8 cellular contexts compared by ENCODE assay signal in the genomic region with DNA sequence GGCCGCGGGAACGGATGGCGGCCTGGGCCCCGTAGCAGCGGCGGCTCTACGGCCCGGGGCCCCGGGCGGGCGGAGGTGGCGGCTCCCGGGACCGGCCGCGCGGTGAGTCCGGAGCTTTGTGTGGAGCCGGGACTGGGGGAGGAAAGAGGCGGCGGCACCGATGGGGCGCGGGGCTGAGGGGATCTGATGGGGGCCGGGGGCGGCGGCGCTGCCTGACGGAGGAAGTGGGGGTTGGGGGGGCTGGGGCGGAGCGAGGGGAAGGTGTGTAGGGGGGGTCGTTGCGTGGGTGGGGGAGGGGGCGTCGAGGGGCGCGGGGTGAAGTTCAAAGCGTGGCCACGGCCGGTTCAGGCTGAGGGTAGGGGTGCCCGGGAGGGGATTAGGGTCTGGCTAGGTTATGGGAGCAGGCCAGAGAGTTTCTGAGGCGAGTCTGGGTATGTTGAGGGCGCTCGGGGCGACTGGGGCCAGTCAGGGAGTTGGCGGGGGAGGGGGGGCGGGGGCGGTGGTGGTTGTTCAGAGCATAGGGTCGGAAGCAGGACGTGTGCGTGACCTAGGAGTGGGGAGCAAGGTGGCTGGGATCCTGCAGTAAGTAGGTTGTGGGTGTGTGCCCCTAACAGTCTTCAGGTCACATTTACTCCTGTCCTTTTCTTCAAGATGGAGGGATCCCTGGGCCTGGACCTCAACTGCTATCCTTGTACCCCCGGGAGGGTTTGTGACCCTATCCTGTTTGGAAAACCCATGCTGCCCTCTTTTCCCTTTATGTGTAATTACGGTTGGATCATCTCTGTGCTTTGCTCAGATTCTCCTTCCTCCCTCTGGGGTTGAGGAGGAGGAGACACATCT. TPM values are rescaled to one million over a fixed set of nuclear protein-coding genes. Genes with fewer than 3 reads are reported as not detected.
DNase-seq lines count a peak whose midpoint lies in the region; ATAC-seq and TF ChIP-seq lines count a peak whose summit lies in the region.

No MANE protein-coding gene starts in this region.

- TF ChIP-seq EP300 in neural cell (conservative IDR thresholded peaks at IDR 0.05; ENCODE audit: poor library complexity, severe bottlenecking) (no peak), upper lobe of left lung (IDR thresholded peaks at IDR 0.05) (no peak)

- DNase-seq in ELR (ENCODE audit: low read depth) (peak; percentile 83), Peyer's patch (peak; percentile 43 to 55 (median 53)), foreskin fibroblast (peak; percentile 81 to 90), upper lobe of left lung (peak in 1 of 2 donors; percentile 29)
- DNase-seq in activated naive CD4-positive, alpha-beta T cell (lab: John Stamatoyannopoulos, UW): peak in 3 of 4 experiments; percentile 16 to 48 (median 35)

- ATAC-seq in HG03045 (IDR thresholded peaks at IDR 0.05; ENCODE audit: unreplicated experiment): peak; percentile 15
- peak; percentile 44 to 83 for ATAC-seq in upper lobe of left lung (ENCODE audit: low FRiP score in 2 of 2)
- ATAC-seq in GM21786 (IDR thresholded peaks at IDR 0.05; ENCODE audit: unreplicated experiment): no peak

- no peak overlapping the region for H2AFZ ChIP-seq in neural cell (ENCODE audit: low read depth, low read length)

- peak in 1 of 2 donors; percentile 22 for TF ChIP-seq POLR2A in Peyer's patch (IDR thresholded peaks at IDR 0.05)
- peak in 2 of 4 donors; percentile 26 to 57 for TF ChIP-seq POLR2A in upper lobe of left lung (IDR thresholded peaks at IDR 0.05)

- H3K9me2 ChIP-seq in neural cell (ENCODE audit: insufficient read depth, low read length): no peaks in the 10 kb centered on the region

- TF ChIP-seq CTCF in Peyer's patch (IDR thresholded peaks at IDR 0.05) (peak in 2 of 6 experiments; percentile 9 to 30), foreskin fibroblast (IDR thresholded peaks at IDR 0.05; ENCODE audit: low read depth, low read length) (peak; percentile 5), neural cell (IDR thresholded peaks at IDR 0.05; ENCODE audit: poor library complexity, severe bottlenecking) (peak; percentile 6), upper lobe of left lung (IDR thresholded peaks at IDR 0.05) (peak in 2 of 6 experiments; percentile 10 to 15)

- WGBS in upper lobe of left lung, 2 donors: 0 to 1% methylated on average over 17 to 22 of the region's 54 CpGs

- no peaks in the 10 kb centered on the region for H3K9me3 ChIP-seq in Peyer's patch
- no peaks in the 10 kb centered on the region for H3K9me3 ChIP-seq in neural cell (ENCODE audit: low read length)
- H3K9me3 ChIP-seq in upper lobe of left lung: no peaks in the 10 kb centered on the region

- H3K79me2 ChIP-seq in neural cell (replicated peaks; ENCODE audit: insufficient read depth, low read length): peaks cover 47% of the 10 kb centered on the region

- peaks cover 2 to 46% (median 13%) of the 10 kb centered on the region in 4 donors for H3K4me1 ChIP-seq in Peyer's patch
- peaks cover 52 to 69% (median 60%) of the 10 kb centered on the region in 4 donors for H3K4me1 ChIP-seq in upper lobe of left lung

- H3K4me3 ChIP-seq in Peyer's patch (peak overlapping the region; percentile 88 to 99 (median 94)), foreskin fibroblast (ENCODE audit: low read depth in 1 of 2, low read length in 2 of 2) (peak overlapping the region; percentile 60 to 72), neural cell (ENCODE audit: low read length) (peak overlapping the region; percentile 68), upper lobe of left lung (peak overlapping the region; percentile 81 to 95 (median 85))

- no peak for TF ChIP-seq RAD21 in neural cell (conservative IDR thresholded peaks at IDR 0.05)

- H3K36me3 ChIP-seq in Peyer's patch (no peaks in the 10 kb centered on the region), neural cell (ENCODE audit: insufficient read depth, low read length) (no peaks in the 10 kb centered on the region), upper lobe of left lung (no peaks in the 10 kb centered on the region)

- H3K9ac ChIP-seq in neural cell (ENCODE audit: low read length): peak overlapping the region; percentile 83

- H3K27ac ChIP-seq in Peyer's patch (peak overlapping the region; percentile 89 to 96 (median 93)), neural cell (ENCODE audit: low read length) (peak overlapping the region; percentile 95), upper lobe of left lung (peak overlapping the region; percentile 89 to 99 (median 92))

- H3K27me3 ChIP-seq in Peyer's patch (no peaks in the 10 kb centered on the region), neural cell (ENCODE audit: insufficient read depth, low read depth, low read length) (no peaks in the 10 kb centered on the region), upper lobe of left lung (no peaks in the 10 kb centered on the region)

- peaks cover 2% of the 10 kb centered on the region for H3F3A ChIP-seq in neural cell (ENCODE audit: insufficient read depth, low read length, poor library complexity, severe bottlenecking)

- peak overlapping the region; percentile 99 for H3K4me2 ChIP-seq in neural cell (ENCODE audit: low read length)

- no peaks in the 10 kb centered on the region for H4K20me1 ChIP-seq in neural cell (ENCODE audit: insufficient read depth)

TF ChIP-seq in neural cell, 6 proteins besides CTCF, POLR2A, EP300 and RAD21:
- TF ChIP-seq POLR2AphosphoS5 (IDR thresholded peaks at IDR 0.05) (peak; percentile 26), EZH2 (IDR thresholded peaks at IDR 0.05; ENCODE audit: borderline replicate concordance, insufficient read depth, low read length, poor library complexity, severe bottlenecking) (no peak), TAF1 (IDR thresholded peaks at IDR 0.05; ENCODE audit: low read depth) (no peak), MXI1 (conservative IDR thresholded peaks at IDR 0.05; ENCODE audit: poor library complexity, severe bottlenecking) (peak; percentile 37), SMC3 (conservative IDR thresholded peaks at IDR 0.05; ENCODE audit: poor library complexity) (no peak)
- TF ChIP-seq, protein P1, sequence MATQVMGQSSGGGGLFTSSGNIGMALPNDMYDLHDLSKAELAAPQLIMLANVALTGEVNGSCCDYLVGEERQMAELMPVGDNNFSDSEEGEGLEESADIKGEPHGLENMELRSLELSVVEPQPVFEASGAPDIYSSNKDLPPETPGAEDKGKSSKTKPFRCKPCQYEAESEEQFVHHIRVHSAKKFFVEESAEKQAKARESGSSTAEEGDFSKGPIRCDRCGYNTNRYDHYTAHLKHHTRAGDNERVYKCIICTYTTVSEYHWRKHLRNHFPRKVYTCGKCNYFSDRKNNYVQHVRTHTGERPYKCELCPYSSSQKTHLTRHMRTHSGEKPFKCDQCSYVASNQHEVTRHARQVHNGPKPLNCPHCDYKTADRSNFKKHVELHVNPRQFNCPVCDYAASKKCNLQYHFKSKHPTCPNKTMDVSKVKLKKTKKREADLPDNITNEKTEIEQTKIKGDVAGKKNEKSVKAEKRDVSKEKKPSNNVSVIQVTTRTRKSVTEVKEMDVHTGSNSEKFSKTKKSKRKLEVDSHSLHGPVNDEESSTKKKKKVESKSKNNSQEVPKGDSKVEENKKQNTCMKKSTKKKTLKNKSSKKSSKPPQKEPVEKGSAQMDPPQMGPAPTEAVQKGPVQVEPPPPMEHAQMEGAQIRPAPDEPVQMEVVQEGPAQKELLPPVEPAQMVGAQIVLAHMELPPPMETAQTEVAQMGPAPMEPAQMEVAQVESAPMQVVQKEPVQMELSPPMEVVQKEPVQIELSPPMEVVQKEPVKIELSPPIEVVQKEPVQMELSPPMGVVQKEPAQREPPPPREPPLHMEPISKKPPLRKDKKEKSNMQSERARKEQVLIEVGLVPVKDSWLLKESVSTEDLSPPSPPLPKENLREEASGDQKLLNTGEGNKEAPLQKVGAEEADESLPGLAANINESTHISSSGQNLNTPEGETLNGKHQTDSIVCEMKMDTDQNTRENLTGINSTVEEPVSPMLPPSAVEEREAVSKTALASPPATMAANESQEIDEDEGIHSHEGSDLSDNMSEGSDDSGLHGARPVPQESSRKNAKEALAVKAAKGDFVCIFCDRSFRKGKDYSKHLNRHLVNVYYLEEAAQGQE (IDR thresholded peaks at IDR 0.05; ENCODE audit: borderline replicate concordance): peak; percentile 69

RNA-seq across cellular contexts. Expression of a gene that starts 0.6 kb away (rescaled TPM):
- total RNA-seq in Peyer's patch (10 to 100 TPM; 22.1 to 57.8 (median 36.0) TPM), upper lobe of left lung (10 to 100 TPM; 30.4 to 65.0 (median 44.5) TPM)
- polyA plus RNA-seq in neural cell: 11.8 and 14.6 TPM in 2 replicates
- 67.0 and 72.8 TPM in 2 replicates for polyA minus RNA-seq in neural cell
